Comparison of ENCODE assay signal across 22 cellular contexts in the genomic region with DNA sequence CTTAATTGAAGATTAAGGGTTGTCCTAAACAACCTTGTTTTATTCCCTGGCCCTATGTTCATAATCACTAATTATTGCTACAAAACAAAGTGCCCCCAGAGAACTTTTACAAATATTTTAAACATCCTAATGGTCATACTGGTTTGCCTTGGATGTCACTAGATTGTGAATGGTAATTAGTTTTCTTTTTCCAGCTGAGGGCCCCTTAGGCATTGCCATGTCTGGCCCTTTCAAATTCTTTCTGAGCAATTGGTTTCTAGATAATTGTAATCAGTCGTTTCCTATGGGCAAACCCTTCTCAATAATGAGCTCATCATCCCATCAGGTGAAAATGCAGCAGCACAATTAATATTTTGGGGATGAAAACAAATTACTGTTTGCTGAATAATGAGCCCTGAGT.
DNase-seq lines count a peak whose midpoint lies in the region; ATAC-seq, FAIRE-seq and TF ChIP-seq lines count a peak whose summit lies in the region.
"Had no signal": no experiment of that assay in that cellular context is flagged by ENCODE, and none has a peak within 500 bp of the region (broad histone marks: within the 10 kb centered on the region; RNA-seq: fewer than 3 reads in every experiment).

No MANE protein-coding gene starts in this region.

- BruUV-seq in Calu3 (replicated peaks; lab: Mats Ljungman, UMichigan) = no TSS peak

- no peak overlapping the region for H3K4me3 Mint-ChIP-seq in Calu3 (ENCODE audit: low read depth, unreplicated experiment)
- no peak overlapping the region for H3K4me3 Mint-ChIP-seq in stimulated activated memory B cell treated with anti-CD40 and anti-IgM and Interleukin-4, amounts not matched to agents 10 μg/mL and 1 μg/mL and 100 μg/mL, for 72 hours
- H3K4me3 Mint-ChIP-seq: CD4-positive, CD25-positive, alpha-beta regulatory T cell; CD8-positive, alpha-beta memory T cell; H9 had no signal

- no peak for FAIRE-seq in A549 (lab: Jason Lieb, UNC)
- FAIRE-seq: GM12892, GM18507, H1, K562 had no signal

- H3K27ac ChIP-seq in A549 = peak overlapping the region; percentile 89 to 92
- H3K27ac ChIP-seq in mesodermal cell (ENCODE audit: low read depth, low read length, severe bottlenecking) = peak overlapping the region; percentile 48
- H3K27ac ChIP-seq: 22Rv1, HL-60 had no signal

- H3K4me3 ChIP-seq in A549 (no peak overlapping the region), mesodermal cell (ENCODE audit: extremely low read depth, insufficient read depth, low read length, poor library complexity, severe bottlenecking) (no peak overlapping the region)
- H3K4me3 ChIP-seq: K562 had no signal

- POLR2A ChIA-PET in A549 (lab: Yijun Ruan, JAX) = no interaction called here

- 53% methylated on average over 1 of the region's 1 CpG for WGBS in A549 (ENCODE audit: missing lambda C conversion rate)
- no CpG with 5 or more reads among the region's 1 CpG for WGBS in mesodermal cell (ENCODE audit: insufficient coverage in 2 of 2), 2 experiments

- H3K9me3 Mint-ChIP-seq in Calu3 (ENCODE audit: low read depth, unreplicated experiment) = no peaks in the 10 kb centered on the region
- H3K9me3 Mint-ChIP-seq in stimulated activated memory B cell treated with anti-CD40 and anti-IgM and Interleukin-4, amounts not matched to agents 10 μg/mL and 1 μg/mL and 100 μg/mL, for 72 hours = no peaks in the 10 kb centered on the region
- H3K9me3 Mint-ChIP-seq: CD8-positive, alpha-beta memory T cell; H9 had no signal

- H3K9me3 ChIP-seq in A549 = no peaks in the 10 kb centered on the region
- no peaks in the 10 kb centered on the region for H3K9me3 ChIP-seq in mesodermal cell (ENCODE audit: control insufficient read depth, low read length)

- no peak for DNase-seq in A549 (ENCODE audit: low read depth in 1 of 2, low spot score in 1 of 2)
- no peak for DNase-seq in Calu3
- no peak for DNase-seq in stimulated activated naive CD4-positive, alpha-beta T cell treated with Interleukin-2 at 50 U/mL for 16 hours (lab: John Stamatoyannopoulos, UW)
- DNase-seq in NCI-H446 (lab: John Stamatoyannopoulos, UW) = no peak
- DNase-seq: C1 segment of cervical spinal cord; CD4-positive, CD25-positive, alpha-beta regulatory T cell; CD8-positive, alpha-beta memory T cell; COR-L47; DMS153; DMS79; GDM1; H9; IMR-90 had no signal

- TF ChIP-seq EP300 in A549 (IDR thresholded peaks at IDR 0.05) = no peak

- intact Hi-C loops in Calu3 (cut with micrococcal nuclease; ENCODE audit: unreplicated experiment) = loop anchor here (5.0 kb wide), 1 partner anchor 33 kb away; no protein-coding TSS in a partner anchor

- H3K36me3 Mint-ChIP-seq in Calu3 (ENCODE audit: insufficient read depth, unreplicated experiment) = peaks cover 8% of the 10 kb centered on the region
- no peaks in the 10 kb centered on the region for H3K36me3 Mint-ChIP-seq in stimulated activated memory B cell treated with anti-CD40 and anti-IgM and Interleukin-4, amounts not matched to agents 10 μg/mL and 1 μg/mL and 100 μg/mL, for 72 hours
- H3K36me3 Mint-ChIP-seq: CD4-positive, CD25-positive, alpha-beta regulatory T cell; CD8-positive, alpha-beta memory T cell had no signal

- peaks cover 78% of the 10 kb centered on the region for H3K4me1 Mint-ChIP-seq in Calu3 (ENCODE audit: low read depth, unreplicated experiment)
- H3K4me1 Mint-ChIP-seq in stimulated activated memory B cell treated with anti-CD40 and anti-IgM and Interleukin-4, amounts not matched to agents 10 μg/mL and 1 μg/mL and 100 μg/mL, for 72 hours = peaks cover 37% of the 10 kb centered on the region
- H3K4me1 Mint-ChIP-seq: CD8-positive, alpha-beta memory T cell had no signal

- peaks cover 82% of the 10 kb centered on the region for H3K4me1 ChIP-seq in A549
- peaks cover 49% of the 10 kb centered on the region for H3K4me1 ChIP-seq in mesodermal cell (ENCODE audit: control insufficient read depth, insufficient read depth, low read length, poor library complexity, severe bottlenecking)

- H3K36me3 ChIP-seq in mesodermal cell (ENCODE audit: control insufficient read depth, insufficient read depth, low read length) = no peaks in the 10 kb centered on the region

- CTCF ChIA-PET in A549 (lab: Yijun Ruan, JAX) = interaction anchor here (0.7 to 3.4 kb wide), 2 partner anchors 11 to 74 kb away, joined by 3 to 29 read pairs; no protein-coding TSS in a partner anchor
- CTCF ChIA-PET in Calu3 (lab: Charles Lee) = no interaction called here

- TF ChIP-seq RAD21 in A549 (conservative IDR thresholded peaks at IDR 0.05 in 1 of 2, IDR thresholded peaks at IDR 0.05 in 1 of 2) = no peak

- H3K4me2 ChIP-seq in A549 = peak overlapping the region; percentile 87

- H3K27ac Mint-ChIP-seq in Calu3 (ENCODE audit: unreplicated experiment) = peak overlapping the region; percentile 8
- peak overlapping the region; percentile 87 for H3K27ac Mint-ChIP-seq in stimulated activated memory B cell treated with anti-CD40 and anti-IgM and Interleukin-4, amounts not matched to agents 10 μg/mL and 1 μg/mL and 100 μg/mL, for 72 hours
- H3K27ac Mint-ChIP-seq: CD4-positive, CD25-positive, alpha-beta regulatory T cell; CD8-positive, alpha-beta memory T cell; H9 had no signal

- TF ChIP-seq CTCF in A549 (IDR thresholded peaks at IDR 0.05) (no peak), Calu3 (IDR thresholded peaks at IDR 0.05; ENCODE audit: unreplicated experiment) (no peak)

- TF ChIP-seq POLR2A in A549 (IDR thresholded peaks at IDR 0.05; ENCODE audit: low read length) = no peak

- no peaks in the 10 kb centered on the region for H3K27me3 Mint-ChIP-seq in Calu3 (ENCODE audit: unreplicated experiment)
- H3K27me3 Mint-ChIP-seq in stimulated activated memory B cell treated with anti-CD40 and anti-IgM and Interleukin-4, amounts not matched to agents 10 μg/mL and 1 μg/mL and 100 μg/mL, for 72 hours = no peaks in the 10 kb centered on the region

- ATAC-seq in A549 (no peak), GM19455 (IDR thresholded peaks at IDR 0.05; ENCODE audit: unreplicated experiment) (no peak)
- no peak for ATAC-seq in stimulated activated memory B cell treated with anti-CD40 and anti-IgM and Interleukin-4, amounts not matched to agents 10 μg/mL and 1 μg/mL and 100 μg/mL, for 72 hours
- ATAC-seq: K562 had no signal

TF ChIP-seq in A549, 52 proteins besides CTCF, POLR2A, EP300 and RAD21:
- TF ChIP-seq MAX (IDR thresholded peaks at IDR 0.05) (no peak), CBX8 (IDR thresholded peaks at IDR 0.05) (no peak), JUN (IDR thresholded peaks at IDR 0.05) (no peak), PBX3 (IDR thresholded peaks at IDR 0.05) (no peak)
